Comparison of ENCODE assay signal across 17 cellular contexts in genomic region chr9:89885156-89885555, GRCh38.
A peak's percentile ranks its signal among the peaks of the same experiment; 100 is the strongest.
DNase-seq lines count a peak whose midpoint lies in the region; ATAC-seq and TF ChIP-seq lines count a peak whose summit lies in the region.
"Had no signal": no experiment of that assay in that cellular context is flagged by ENCODE, and none has a peak within 500 bp of the region (broad histone marks: within the 10 kb centered on the region; RNA-seq: fewer than 3 reads in every experiment).

No MANE protein-coding gene starts in this region.

- H3K27ac ChIP-seq in gastrocnemius medialis: peak overlapping the region; percentile 74 to 90 (median 81)
- no peak overlapping the region for H3K27ac ChIP-seq in naive thymus-derived CD4-positive, alpha-beta T cell (ENCODE audit: low read depth, low read length)
- no peak overlapping the region for H3K27ac ChIP-seq in PC-3 (ENCODE audit: low read length)
- H3K27ac ChIP-seq: BLaER1 treated with 17β-estradiol and CSF1 and Interleukin-3, amounts not matched to agents 10 nM and 100 nM had no signal

- no peak overlapping the region for H3K4me3 Mint-ChIP-seq in activated CD4-positive, alpha-beta memory T cell treated with anti-CD3 and anti-CD28 coated beads, Interleukin-2, amount 10 ng/mL, durations not matched to agents 7 days and 5 days
- H3K4me3 Mint-ChIP-seq in activated CD4-positive, alpha-beta memory T cell treated with anti-CD3 and anti-CD28 coated beads for 36 hours: no peak overlapping the region
- no peak overlapping the region for H3K4me3 Mint-ChIP-seq in stimulated activated naive CD8-positive, alpha-beta T cell treated with anti-CD3 and anti-CD28 coated beads, Interleukin-15, amount 100 ng/mL, for 72 hours
- no peak overlapping the region for H3K4me3 Mint-ChIP-seq in naive thymus-derived CD4-positive, alpha-beta T cell

- H2AFZ ChIP-seq in PC-3 (ENCODE audit: low read length): no peak overlapping the region

- no TSS peak for BruUV-seq in PC-3 (replicated peaks; lab: Mats Ljungman, UMichigan)

- no peaks in the 10 kb centered on the region for H3K9me3 ChIP-seq in gastrocnemius medialis
- H3K9me3 ChIP-seq in naive thymus-derived CD4-positive, alpha-beta T cell (ENCODE audit: control insufficient read depth in 2 of 3, low read length in 3 of 3): no peaks in the 10 kb centered on the region
- H3K9me3 ChIP-seq in PC-3 (ENCODE audit: low read length): no peaks in the 10 kb centered on the region
- H3K9me3 ChIP-seq: BLaER1 treated with 17β-estradiol and CSF1 and Interleukin-3, amounts not matched to agents 10 nM and 100 nM had no signal

- CTCF ChIA-PET in activated CD4-positive, alpha-beta memory T cell treated with anti-CD3 and anti-CD28 coated beads, Interleukin-2, amount 10 ng/mL, durations not matched to agents 7 days and 5 days (lab: Charles Lee): no interaction called here
- CTCF ChIA-PET in activated CD4-positive, alpha-beta memory T cell treated with anti-CD3 and anti-CD28 coated beads for 36 hours (lab: Charles Lee): interaction anchor here (0.5 kb wide), 1 partner anchor 287 kb away, joined by 3 read pairs; no protein-coding TSS in a partner anchor
- CTCF ChIA-PET in naive thymus-derived CD4-positive, alpha-beta T cell (lab: Charles Lee): no interaction called here
- CTCF ChIA-PET in PC-3 (lab: Charles Lee): no interaction called here

- H3F3A ChIP-seq in PC-3 (ENCODE audit: low read length, unreplicated experiment): no peaks in the 10 kb centered on the region

- no peaks in the 10 kb centered on the region for H3K36me3 Mint-ChIP-seq in activated CD4-positive, alpha-beta memory T cell treated with anti-CD3 and anti-CD28 coated beads, Interleukin-2, amount 10 ng/mL, durations not matched to agents 7 days and 5 days (ENCODE audit: low read depth)
- no peaks in the 10 kb centered on the region for H3K36me3 Mint-ChIP-seq in activated CD4-positive, alpha-beta memory T cell treated with anti-CD3 and anti-CD28 coated beads for 36 hours
- no peaks in the 10 kb centered on the region for H3K36me3 Mint-ChIP-seq in naive thymus-derived CD4-positive, alpha-beta T cell

- no peak overlapping the region for H3K27ac Mint-ChIP-seq in activated CD4-positive, alpha-beta memory T cell treated with anti-CD3 and anti-CD28 coated beads, Interleukin-2, amount 10 ng/mL, durations not matched to agents 7 days and 5 days
- no peak overlapping the region for H3K27ac Mint-ChIP-seq in activated CD4-positive, alpha-beta memory T cell treated with anti-CD3 and anti-CD28 coated beads for 36 hours
- H3K27ac Mint-ChIP-seq in stimulated activated naive CD8-positive, alpha-beta T cell treated with anti-CD3 and anti-CD28 coated beads, Interleukin-15, amount 100 ng/mL, for 72 hours: no peak overlapping the region
- no peak overlapping the region for H3K27ac Mint-ChIP-seq in naive thymus-derived CD4-positive, alpha-beta T cell

- H3K4me1 ChIP-seq in gastrocnemius medialis: peaks cover 29 to 41% of the 10 kb centered on the region in 2 donors
- no peaks in the 10 kb centered on the region for H3K4me1 ChIP-seq in naive thymus-derived CD4-positive, alpha-beta T cell (ENCODE audit: control insufficient read depth in 2 of 2, insufficient read depth in 2 of 2, low read length in 2 of 2)
- no peaks in the 10 kb centered on the region for H3K4me1 ChIP-seq in PC-3 (ENCODE audit: insufficient read depth, low read length)

- no peak for TF ChIP-seq POLR2A in gastrocnemius medialis (IDR thresholded peaks at IDR 0.05)

- H3K27me3 ChIP-seq in gastrocnemius medialis: no peaks in the 10 kb centered on the region
- no peaks in the 10 kb centered on the region for H3K27me3 ChIP-seq in naive thymus-derived CD4-positive, alpha-beta T cell (ENCODE audit: control insufficient read depth in 2 of 2, insufficient read depth in 2 of 2, low read length in 2 of 2)
- H3K27me3 ChIP-seq in PC-3 (ENCODE audit: low read length): no peaks in the 10 kb centered on the region
- H3K27me3 ChIP-seq: BLaER1 treated with 17β-estradiol and CSF1 and Interleukin-3, amounts not matched to agents 10 nM and 100 nM had no signal

- H3K9ac ChIP-seq in PC-3 (ENCODE audit: low read length): no peak overlapping the region
- H3K9ac ChIP-seq: BLaER1 treated with 17β-estradiol and CSF1 and Interleukin-3, amounts not matched to agents 10 nM and 100 nM had no signal

- no peaks in the 10 kb centered on the region for H3K79me2 ChIP-seq in PC-3 (ENCODE audit: low read length)

- H3K4me2 ChIP-seq in PC-3 (ENCODE audit: low read length): no peak overlapping the region
- H3K4me2 ChIP-seq: BLaER1 treated with 17β-estradiol and CSF1 and Interleukin-3, amounts not matched to agents 10 nM and 100 nM had no signal

- H4K20me1 ChIP-seq in PC-3 (ENCODE audit: low read length): no peaks in the 10 kb centered on the region
- H4K20me1 ChIP-seq: BLaER1 treated with 17β-estradiol and CSF1 and Interleukin-3, amounts not matched to agents 10 nM and 100 nM had no signal

- no peak for TF ChIP-seq CTCF in gastrocnemius medialis (IDR thresholded peaks at IDR 0.05 in 4 of 5, conservative IDR thresholded peaks at IDR 0.05 in 1 of 5)
- TF ChIP-seq CTCF in PC-3 (conservative IDR thresholded peaks at IDR 0.05; ENCODE audit: low read depth, low read length): no peak

- in situ Hi-C loops in gastrocnemius medialis (cut with MboI; ENCODE audit: low sequenced_read_pairs in 4 of 4): loop anchor here (25.0 kb wide), 1 partner anchor 273 kb away; the partner anchor contains the start of gene GADD45G (in 4 of the 4)

- ATAC-seq in stimulated activated naive CD8-positive, alpha-beta T cell treated with anti-CD3 and anti-CD28 coated beads, Interleukin-15, Interleukin-2, amounts not matched to agents 100 U/mL and 50 U/mL, for 24 hours: no peak
- no peak for ATAC-seq in stimulated activated naive CD8-positive, alpha-beta T cell treated with anti-CD3 and anti-CD28 coated beads, Interleukin-15, amount 100 ng/mL, for 72 hours
- ATAC-seq in gastrocnemius medialis (no peak), PC-3 (no peak)
- ATAC-seq in naive thymus-derived CD4-positive, alpha-beta T cell: no peak

- no peaks in the 10 kb centered on the region for H3K36me3 ChIP-seq in gastrocnemius medialis
- no peaks in the 10 kb centered on the region for H3K36me3 ChIP-seq in naive thymus-derived CD4-positive, alpha-beta T cell (ENCODE audit: control insufficient read depth in 2 of 3, insufficient read depth in 3 of 3, low read length in 3 of 3)
- no peaks in the 10 kb centered on the region for H3K36me3 ChIP-seq in PC-3 (ENCODE audit: low read depth, low read length)
- H3K36me3 ChIP-seq: BLaER1 treated with 17β-estradiol and CSF1 and Interleukin-3, amounts not matched to agents 10 nM and 100 nM had no signal

- H3K4me3 ChIP-seq in gastrocnemius medialis (no peak overlapping the region), PC-3 (ENCODE audit: low read length) (no peak overlapping the region)
- no peak overlapping the region for H3K4me3 ChIP-seq in naive thymus-derived CD4-positive, alpha-beta T cell (ENCODE audit: low read length)
- H3K4me3 ChIP-seq: BLaER1 treated with 17β-estradiol and CSF1 and Interleukin-3, amounts not matched to agents 10 nM and 100 nM had no signal

- H3K4me1 Mint-ChIP-seq in activated CD4-positive, alpha-beta memory T cell treated with anti-CD3 and anti-CD28 coated beads, Interleukin-2, amount 10 ng/mL, durations not matched to agents 7 days and 5 days: no peaks in the 10 kb centered on the region
- H3K4me1 Mint-ChIP-seq in activated CD4-positive, alpha-beta memory T cell treated with anti-CD3 and anti-CD28 coated beads for 36 hours (ENCODE audit: low read depth): no peaks in the 10 kb centered on the region
- H3K4me1 Mint-ChIP-seq in stimulated activated naive CD8-positive, alpha-beta T cell treated with anti-CD3 and anti-CD28 coated beads, Interleukin-15, amount 100 ng/mL, for 72 hours: no peaks in the 10 kb centered on the region
- no peaks in the 10 kb centered on the region for H3K4me1 Mint-ChIP-seq in naive thymus-derived CD4-positive, alpha-beta T cell

- H3K9me3 Mint-ChIP-seq in activated CD4-positive, alpha-beta memory T cell treated with anti-CD3 and anti-CD28 coated beads, Interleukin-2, amount 10 ng/mL, durations not matched to agents 7 days and 5 days: no peaks in the 10 kb centered on the region
- H3K9me3 Mint-ChIP-seq in activated CD4-positive, alpha-beta memory T cell treated with anti-CD3 and anti-CD28 coated beads for 36 hours: no peaks in the 10 kb centered on the region
- H3K9me3 Mint-ChIP-seq in stimulated activated naive CD8-positive, alpha-beta T cell treated with anti-CD3 and anti-CD28 coated beads, Interleukin-15, amount 100 ng/mL, for 72 hours: no peaks in the 10 kb centered on the region
- peaks cover 0 to 1% (median 0%) of the 10 kb centered on the region in 11 donors for H3K9me3 Mint-ChIP-seq in naive thymus-derived CD4-positive, alpha-beta T cell

- POLR2A ChIA-PET in activated CD4-positive, alpha-beta memory T cell treated with anti-CD3 and anti-CD28 coated beads, Interleukin-2, amount 10 ng/mL, durations not matched to agents 7 days and 5 days (lab: Charles Lee): no interaction called here
- POLR2A ChIA-PET in activated CD4-positive, alpha-beta memory T cell treated with anti-CD3 and anti-CD28 coated beads for 36 hours (lab: Charles Lee): no interaction called here
- POLR2A ChIA-PET in naive thymus-derived CD4-positive, alpha-beta T cell (lab: Charles Lee): interaction anchor here (0.7 kb wide), 1 partner anchor 892 kb away, joined by 3 read pairs; no protein-coding TSS in a partner anchor
- POLR2A ChIA-PET in PC-3 (lab: Charles Lee; ENCODE audit: unreplicated experiment): no interaction called here

- no peaks in the 10 kb centered on the region for H3K9me2 ChIP-seq in PC-3 (replicated peaks; ENCODE audit: low read length)

- intact Hi-C loops in activated CD4-positive, alpha-beta memory T cell treated with anti-CD3 and anti-CD28 coated beads for 36 hours (cut with micrococcal nuclease): no loop called here
- intact Hi-C loops in gastrocnemius medialis (cut with DNase I; ENCODE audit: low total_unique reads) (loop anchor here (10.0 kb wide), 1 partner anchor 400 kb away; no protein-coding TSS in a partner anchor), PC-3 (cut with micrococcal nuclease) (no loop called here)
- intact Hi-C loops in naive thymus-derived CD4-positive, alpha-beta T cell (cut with micrococcal nuclease): no loop called here

- peak; percentile 3 for DNase-seq in activated CD4-positive, alpha-beta memory T cell treated with anti-CD3 and anti-CD28 coated beads, Interleukin-2, amount 10 ng/mL, durations not matched to agents 7 days and 5 days
- DNase-seq in activated CD4-positive, alpha-beta memory T cell treated with anti-CD3 and anti-CD28 coated beads for 36 hours: no peak
- DNase-seq in stimulated activated naive CD8-positive, alpha-beta T cell treated with anti-CD3 and anti-CD28 coated beads, Interleukin-15, Interleukin-2, amounts not matched to agents 100 U/mL and 50 U/mL, for 24 hours: peak; percentile 0
- DNase-seq in stimulated activated naive CD8-positive, alpha-beta T cell treated with anti-CD3 and anti-CD28 coated beads, Interleukin-15, amount 100 ng/mL, for 72 hours: no peak
- DNase-seq in gastrocnemius medialis (no peak), glomerular visceral epithelial cell (ENCODE audit: extremely low spot score) (no peak), PC-3 (no peak)
- DNase-seq in naive thymus-derived CD4-positive, alpha-beta T cell: no peak
- DNase-seq: 8988T, GOT3, KG1, NCI-H1048, NCI-H146, NCI-H2081 treated with DMSO at 0.1 percent for 48 hours, NCI-H2227 treated with DMSO at 0.1 percent for 48 hours, NCI-H526 had no signal

- H3K27me3 Mint-ChIP-seq in activated CD4-positive, alpha-beta memory T cell treated with anti-CD3 and anti-CD28 coated beads, Interleukin-2, amount 10 ng/mL, durations not matched to agents 7 days and 5 days: peaks cover 2% of the 10 kb centered on the region
- no peaks in the 10 kb centered on the region for H3K27me3 Mint-ChIP-seq in activated CD4-positive, alpha-beta memory T cell treated with anti-CD3 and anti-CD28 coated beads for 36 hours
- no peaks in the 10 kb centered on the region for H3K27me3 Mint-ChIP-seq in stimulated activated naive CD8-positive, alpha-beta T cell treated with anti-CD3 and anti-CD28 coated beads, Interleukin-15, amount 100 ng/mL, for 72 hours
- peaks cover 0 to 15% (median 0%) of the 10 kb centered on the region in 5 donors for H3K27me3 Mint-ChIP-seq in naive thymus-derived CD4-positive, alpha-beta T cell

Comparison
In these comparisons a context has a peak if more than half of its experiments do, and no peak if none do; other contexts are left out.
1. DNase-seq: peak in activated CD4-positive, alpha-beta memory T cell treated with anti-CD3 and anti-CD28 coated beads, Interleukin-2, amount 10 ng/mL, durations not matched to agents 7 days and 5 days (single experiment) and stimulated activated naive CD8-positive, alpha-beta T cell treated with anti-CD3 and anti-CD28 coated beads, Interleukin-15, Interleukin-2, amounts not matched to agents 100 U/mL and 50 U/mL, for 24 hours (single experiment); none in activated CD4-positive, alpha-beta memory T cell treated with anti-CD3 and anti-CD28 coated beads for 36 hours (single experiment), stimulated activated naive CD8-positive, alpha-beta T cell treated with anti-CD3 and anti-CD28 coated beads, Interleukin-15, amount 100 ng/mL, for 72 hours (0 of 2), gastrocnemius medialis (0 of 2), naive thymus-derived CD4-positive, alpha-beta T cell (0 of 9), glomerular visceral epithelial cell (single experiment) and PC-3 (single experiment).
2. H3K27ac ChIP-seq: peak in gastrocnemius medialis (4 of 4); none in naive thymus-derived CD4-positive, alpha-beta T cell (single experiment) and PC-3 (single experiment).